In the genomic region with DNA sequence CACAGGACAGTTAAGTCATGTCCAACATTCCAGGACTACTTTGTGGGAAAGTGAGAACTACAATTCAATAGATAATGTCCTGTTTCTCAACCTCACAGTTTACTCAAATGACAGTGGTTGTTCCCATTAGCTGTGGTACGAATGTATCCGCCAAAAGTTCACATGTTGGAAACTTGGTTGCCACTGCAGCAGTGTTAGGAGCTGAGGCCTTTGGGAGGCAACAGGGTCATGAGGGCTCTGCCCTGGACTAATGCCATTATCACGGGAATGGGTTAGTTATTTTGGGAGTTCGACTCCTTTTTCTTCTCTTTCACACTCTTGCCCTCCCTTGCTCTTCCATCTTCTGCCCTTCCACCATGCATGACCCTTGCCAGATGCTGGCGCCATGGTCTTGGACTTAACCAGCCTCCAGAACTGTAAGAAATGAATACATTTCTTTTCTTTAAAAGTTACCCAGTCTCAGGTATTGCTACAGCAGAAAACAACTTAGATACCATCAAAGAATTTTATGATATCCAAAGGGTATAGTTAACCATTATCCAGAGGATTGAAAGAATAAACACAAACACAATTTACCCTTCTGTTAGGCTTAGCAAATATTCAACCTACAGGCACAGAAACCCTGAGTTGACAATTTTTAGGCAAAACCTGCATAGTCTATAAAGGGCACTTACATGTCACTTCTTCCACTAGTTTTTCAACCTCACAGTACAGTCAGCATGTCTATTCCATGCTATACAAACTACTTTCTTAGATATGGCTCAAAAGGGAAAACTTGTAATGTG, we compare ENCODE assay signal across 15 cellular contexts.
"Had no signal": no experiment of that assay in that cellular context is flagged by ENCODE, and none has a peak within 500 bp of the region (broad histone marks: within the 10 kb centered on the region; RNA-seq: fewer than 3 reads in every experiment).

No MANE protein-coding gene starts in this region.

- DNase-seq: activated CD8-positive, alpha-beta memory T cell treated with anti-CD3 and anti-CD28 coated beads, Interleukin-2, amount 50 U/mL, for 4 hours; activated CD8-positive, alpha-beta T cell treated with anti-CD3 and anti-CD28 coated beads for 36 hours; brain microvascular endothelial cell; hypothalamus; kidney glomerular epithelial cell; mesenchymal stem cell; pancreas; stimulated activated CD4-positive, alpha-beta T cell treated with anti-CD3 and anti-CD28 coated beads, Interleukin-4, amount 100 ng/mL, for 4 hours; stomach; T1000 had no signal

- H3K27me3 ChIP-seq: brain microvascular endothelial cell, pancreas, stomach had no signal

- H3K4me3 ChIP-seq: pancreas, stomach, thoracic aorta had no signal

- H3K4me3 Mint-ChIP-seq: activated CD8-positive, alpha-beta T cell treated with anti-CD3 and anti-CD28 coated beads for 36 hours; dendritic cell treated with granulocyte-macrophage colony-stimulating factor and Interleukin-4, amounts not matched to agents 40 ng/mL and 50 ng/mL, for 4 days; neural crest cell had no signal

- H3K9me3 Mint-ChIP-seq: activated CD8-positive, alpha-beta T cell treated with anti-CD3 and anti-CD28 coated beads for 36 hours; activated naive CD4-positive, alpha-beta T cell treated with anti-CD3 and anti-CD28 coated beads, Interleukin-2, amount 50 U/mL, for 72 hours; dendritic cell treated with granulocyte-macrophage colony-stimulating factor and Interleukin-4, amounts not matched to agents 40 ng/mL and 50 ng/mL, for 4 days; neural crest cell had no signal

- H3K27me3 Mint-ChIP-seq: activated CD8-positive, alpha-beta T cell treated with anti-CD3 and anti-CD28 coated beads for 36 hours; dendritic cell treated with granulocyte-macrophage colony-stimulating factor and Interleukin-4, amounts not matched to agents 40 ng/mL and 50 ng/mL, for 4 days had no signal

- H3K27ac Mint-ChIP-seq: activated CD8-positive, alpha-beta T cell treated with anti-CD3 and anti-CD28 coated beads for 36 hours; dendritic cell treated with granulocyte-macrophage colony-stimulating factor and Interleukin-4, amounts not matched to agents 40 ng/mL and 50 ng/mL, for 4 days had no signal

- ATAC-seq: activated CD8-positive, alpha-beta T cell treated with anti-CD3 and anti-CD28 coated beads for 36 hours; activated naive CD4-positive, alpha-beta T cell treated with anti-CD3 and anti-CD28 coated beads, Interleukin-2, amount 50 U/mL, for 72 hours had no signal

- H3K27ac ChIP-seq: brain microvascular endothelial cell, stomach, thoracic aorta, VCaP had no signal

- H3K9me3 ChIP-seq: pancreas, stomach, thoracic aorta had no signal
